Comparison of ENCODE assay signal across 17 cellular contexts in the genomic region with DNA sequence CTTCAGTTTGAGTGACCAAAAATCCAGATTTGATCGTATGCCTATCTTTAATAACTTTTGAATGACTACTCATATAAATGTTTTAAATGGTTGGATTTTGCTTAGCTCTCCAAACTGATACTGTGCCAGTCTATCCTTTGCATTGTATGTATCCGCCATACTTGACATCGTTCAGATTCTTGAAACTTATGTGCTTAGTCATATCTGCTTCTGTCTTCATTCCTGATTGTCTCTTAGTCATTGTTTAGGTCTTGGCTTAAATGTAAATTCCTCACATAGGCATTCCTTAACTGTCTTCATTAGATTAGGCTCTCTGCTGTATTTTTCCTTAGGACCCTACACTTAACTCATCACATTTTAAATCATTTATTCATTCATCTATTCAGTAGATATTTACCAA.
DNase-seq lines count a peak whose midpoint lies in the region; TF ChIP-seq lines count a peak whose summit lies in the region.
"Had no signal": no experiment of that assay in that cellular context is flagged by ENCODE, and none has a peak within 500 bp of the region (broad histone marks: within the 10 kb centered on the region; RNA-seq: fewer than 3 reads in every experiment).

No MANE protein-coding gene starts in this region.

- no peak overlapping the region for H2AFZ ChIP-seq in smooth muscle cell (ENCODE audit: low read depth)

- H3K27me3 ChIP-seq in smooth muscle cell (ENCODE audit: low read depth) = no peaks in the 10 kb centered on the region
- H3K27me3 ChIP-seq: ovary, transverse colon had no signal

- H3K4me1 ChIP-seq in smooth muscle cell (ENCODE audit: low read depth) = no peaks in the 10 kb centered on the region
- H3K4me1 ChIP-seq: transverse colon had no signal

- DNase-seq in HS-27A (ENCODE audit: low read depth) (peak; percentile 72), amniotic epithelial cell (ENCODE audit: low read depth) (peak; percentile 86), fibroblast of peridontal ligament (ENCODE audit: extremely low read depth) (peak; percentile 85), smooth muscle cell (lab: John Stamatoyannopoulos, UW; ENCODE audit: unreplicated experiment) (no peak), DMS 273 treated with DMSO at 0.1 percent for 48 hours (lab: John Stamatoyannopoulos, UW) (no peak), GM19238 (ENCODE audit: insufficient read length, low spot score) (no peak), HT-29 (ENCODE audit: low spot score) (no peak)
- DNase-seq: activated CD8-positive, alpha-beta T cell treated with anti-CD3 and anti-CD28 coated beads for 36 hours; amygdala; CD8-positive, alpha-beta T cell; cortex of kidney; NCI-H187; NCI-H510A; ovary; transverse colon had no signal

- H3K27ac ChIP-seq in smooth muscle cell (ENCODE audit: low read depth) = no peak overlapping the region
- H3K27ac ChIP-seq: ovary, skin epidermis, transverse colon had no signal

- WGBS in smooth muscle cell (ENCODE audit: low lambda C conversion rate) = 43% methylated on average over 3 of the region's 3 CpGs

- H3K4me3 ChIP-seq in smooth muscle cell = no peak overlapping the region
- H3K4me3 ChIP-seq: GM12878, ovary, skin epidermis, transverse colon had no signal

- H3K4me2 ChIP-seq in smooth muscle cell = peak overlapping the region; percentile 3

- H4K20me1 ChIP-seq in smooth muscle cell (ENCODE audit: low read depth) = no peaks in the 10 kb centered on the region

- no peaks in the 10 kb centered on the region for H3K36me3 ChIP-seq in smooth muscle cell (ENCODE audit: low read depth)
- H3K36me3 ChIP-seq: ovary had no signal

- H3K9me3 ChIP-seq in smooth muscle cell (replicated peaks; ENCODE audit: low read depth) = no peaks in the 10 kb centered on the region
- H3K9me3 ChIP-seq: ovary, transverse colon had no signal

- no peak for TF ChIP-seq CTCF in smooth muscle cell (IDR thresholded peaks at IDR 0.05; ENCODE audit: borderline replicate concordance, insufficient read depth, poor library complexity, severe bottlenecking)

- H3K79me2 ChIP-seq in smooth muscle cell (ENCODE audit: low read depth) = no peaks in the 10 kb centered on the region

- H3F3A ChIP-seq in smooth muscle cell (ENCODE audit: low read depth) = no peaks in the 10 kb centered on the region

- H3K9ac ChIP-seq in smooth muscle cell (ENCODE audit: low read depth) = no peak overlapping the region

Comparison
In these comparisons a context has a peak if more than half of its experiments do, and no peak if none do; other contexts are left out.
1. DNase-seq: peak in HS-27A (single experiment), amniotic epithelial cell (single experiment) and fibroblast of peridontal ligament (single experiment); none in smooth muscle cell (single experiment), DMS 273 treated with DMSO at 0.1 percent for 48 hours (single experiment), GM19238 (single experiment) and HT-29 (single experiment).